15 cellular contexts compared by ENCODE assay signal in genomic region chr12:122702890-122703569, GRCh38. TPM values are rescaled to one million over a fixed set of nuclear protein-coding genes. Genes with fewer than 3 reads are reported as not detected.
DNase-seq lines count a peak whose midpoint lies in the region; ATAC-seq, FAIRE-seq and TF ChIP-seq lines count a peak whose summit lies in the region.
"Not testable (repeated sequence)": the region's sequence is repeated elsewhere in the genome, so short reads cannot be mapped to it uniquely, and the experiment has no call there.
"Had no signal": no experiment of that assay in that cellular context is flagged by ENCODE, and none has a peak within 500 bp of the region (broad histone marks: within the 10 kb centered on the region; RNA-seq: fewer than 3 reads in every experiment).

Gene HCAR2, minus strand, starts transcription at chr12:122703357. Its CDS starts 74 bp downstream, at chr12:122703283.

- peak within 1 kb of the TSS; percentile 11; the same call in 1 of the 3 replicates for H3K4me2 ChIP-seq in A549
- H3K4me2 ChIP-seq in GM23248 (ENCODE audit: unreplicated experiment) = not testable (repeated sequence)

- H3K27ac ChIP-seq in A549, GM23248: not testable (repeated sequence)
- peak within 1 kb of the TSS; percentile 29 for H3K27ac ChIP-seq in epithelial cell of prostate

- H3K4me1 ChIP-seq in A549; GM23248 (ENCODE audit: insufficient read depth): not testable (repeated sequence)

- not testable (repeated sequence) for H2AFZ ChIP-seq in GM23248

- not testable (repeated sequence) for H3K9me3 ChIP-seq in A549; GM23248 (ENCODE audit: low read depth)

- not testable (repeated sequence) for TF ChIP-seq RAD21 in A549 (conservative IDR thresholded peaks at IDR 0.05 in 1 of 2, IDR thresholded peaks at IDR 0.05 in 1 of 2)

- POLR2A ChIA-PET in A549 (lab: Yijun Ruan, JAX) = not testable (repeated sequence)

- not testable (repeated sequence) for ATAC-seq in A549

- FAIRE-seq in A549 (lab: Jason Lieb, UNC) = not testable (repeated sequence)

- not testable (repeated sequence) for H3F3A ChIP-seq in GM23248 (ENCODE audit: insufficient read depth)

- TF ChIP-seq CTCF in A549 (IDR thresholded peaks at IDR 0.05) = not testable (repeated sequence)

- TF ChIP-seq POLR2A in A549 (IDR thresholded peaks at IDR 0.05; ENCODE audit: low read length) = not testable (repeated sequence)

- not testable (repeated sequence) for H3K79me2 ChIP-seq in GM23248 (ENCODE audit: insufficient read depth)

- H3K9me2 ChIP-seq in GM23248 (ENCODE audit: insufficient read depth) = not testable (repeated sequence)

- CTCF ChIA-PET in A549 (lab: Yijun Ruan, JAX) = not testable (repeated sequence)

- H4K20me1 ChIP-seq in GM23248 (ENCODE audit: insufficient read depth) = not testable (repeated sequence)

- TF ChIP-seq EP300 in A549 (IDR thresholded peaks at IDR 0.05) = not testable (repeated sequence)

- H3K27me3 ChIP-seq in GM23248 (replicated peaks; ENCODE audit: insufficient read depth) = not testable (repeated sequence)

- WGBS in A549 (ENCODE audit: missing lambda C conversion rate) = 72% methylated on average over 20 of the region's 20 CpGs
- WGBS in GM23248 (ENCODE audit: low coverage in 1 of 2, low lambda C conversion rate in 2 of 2, missing lambda C conversion rate in 2 of 2), 2 experiments = 85 to 86% methylated on average over 17 to 20 of the region's 20 CpGs

- not testable (repeated sequence) for H3K4me3 ChIP-seq in A549, GM23248

- not testable (repeated sequence) for H3K36me3 ChIP-seq in GM23248 (ENCODE audit: low read depth)

- peak in 1 of 2 experiments; percentile 42 for DNase-seq in A549 (ENCODE audit: low read depth in 1 of 2, low spot score in 1 of 2)
- peak; percentile 15 for DNase-seq in GM23248
- DNase-seq in NCI-H2171 (lab: John Stamatoyannopoulos, UW) = peak; percentile 87
- peak; percentile 71 for DNase-seq in SIG-M5 treated with dmso at 0.1 percent for 504 hours (lab: John Stamatoyannopoulos, UW; ENCODE audit: unreplicated experiment)
- peak; percentile 85 for DNase-seq in epithelial cell of prostate (ENCODE audit: low read depth, low spot score)
- peak; percentile 89 for DNase-seq in cardiac septum (ENCODE audit: low spot score)
- not testable (repeated sequence) for DNase-seq in mesenteric fat pad (ENCODE audit: low spot score)
- peak; percentile 40 for DNase-seq in renal cortical epithelial cell (ENCODE audit: low read depth)

- intact Hi-C loops in cardiac septum (cut with DNase I) = not testable (repeated sequence)

- in situ Hi-C loops in GM23248 (cut with MboI) = not testable (repeated sequence)

- H3K9ac ChIP-seq in GM23248 = not testable (repeated sequence)

TF ChIP-seq in A549, 52 proteins besides CTCF, POLR2A, EP300 and RAD21:
- TF ChIP-seq CEBPB (IDR thresholded peaks at IDR 0.05) = peak; percentile 18 to 36; a peak in 1 of 4 replicates

RNA-seq across cellular contexts. Expression of gene HCAR2, which starts in this region (rescaled TPM):
- 0.07 and 0.09 TPM in 2 replicates for polyA plus RNA-seq in A549 (2011; rRNA removed)
- polyA plus RNA-seq in A549 (2012; cell fraction: cytosol; rRNA removed) = 0.05 and 0.12 TPM in 2 replicates
- 0.19 and 0.39 TPM in 2 replicates for polyA plus RNA-seq in A549 (2012; cell fraction: nucleus; rRNA removed)
- polyA plus RNA-seq in A549 (2017; fragmentation: RNase III; extraction: RNeasy Plus Mini Kit Qiagen cat#74134 plus additional on column Dnase treatment) = 0.07 TPM in 1 of 3 replicates, not detected in the others
- 0.34 and 0.37 TPM in 2 replicates for polyA minus RNA-seq in A549 (2011; rRNA and poly(A)+ RNA removed)
- not detected in 2 replicates for total RNA-seq in GM23248 (2014; rRNA removed; shearing (Covaris generic))
- polyA plus RNA-seq in GM23248 (2016; fragmentation: Nextera tagmentation; extraction: Ambion mirVana) = not detected in 2 replicates
- total RNA-seq in cardiac septum = 0.59 TPM
- total RNA-seq in mesenteric fat pad = 33.6 TPM
- under 0.01 TPM in 1 of 2 replicates, not detected in the other for total RNA-seq in renal cortical epithelial cell
- total RNA-seq: activated CD8-positive, alpha-beta memory T cell treated with anti-CD3 and anti-CD28 coated beads, Interleukin-2, amount 10 ng/mL, durations not matched to agents 7 days and 5 days; endothelial cell of umbilical vein; HFFc6; Peyer's patch; SK-MEL-5; temporal lobe had no signal
- polyA plus RNA-seq: endothelial cell of umbilical vein, neural cell had no signal

Comparison
In these comparisons a context has a peak if more than half of its experiments do, and no peak if none do; other contexts are left out.
1. RNA of gene HCAR2 (total RNA-seq): 33.6 TPM in mesenteric fat pad (single experiment); 0.59 TPM in cardiac septum (single experiment), not detected in GM23248 and under 0.01 TPM in renal cortical epithelial cell; every median in the first group is over 10 times any median in the second.
2. Peak in DNase-seq in GM23248; RNA of the gene not detected or under 1 TPM.
3. Peak in DNase-seq in cardiac septum; RNA of the gene not detected or under 1 TPM.
4. Peak in DNase-seq in renal cortical epithelial cell; RNA of the gene not detected or under 1 TPM.